In genomic region chr16:64437706-64438329, GRCh38 we compare ENCODE assay signal across 18 cellular contexts.
DNase-seq lines count a peak whose midpoint lies in the region; FAIRE-seq and TF ChIP-seq lines count a peak whose summit lies in the region.
"Had no signal": no experiment of that assay in that cellular context is flagged by ENCODE, and none has a peak within 500 bp of the region (broad histone marks: within the 10 kb centered on the region; RNA-seq: fewer than 3 reads in every experiment).

No MANE protein-coding gene starts in this region.

- H3K9me3 Mint-ChIP-seq in nephron, result peaks cover 13% of the 10 kb centered on the region

- no peaks in the 10 kb centered on the region for H3K27me3 ChIP-seq in bronchial epithelial cell (ENCODE audit: control insufficient read depth, insufficient read depth, low read length)
- H3K27me3 ChIP-seq: spleen had no signal

- no peaks in the 10 kb centered on the region for H3K36me3 Mint-ChIP-seq in nephron (ENCODE audit: low read depth)
- H3K36me3 Mint-ChIP-seq: activated CD8-positive, alpha-beta memory T cell treated with anti-CD3 and anti-CD28 coated beads, Interleukin-2, amount 10 ng/mL, durations not matched to agents 7 days and 5 days had no signal

- peaks cover 10% of the 10 kb centered on the region for H3K4me1 Mint-ChIP-seq in nephron
- H3K4me1 Mint-ChIP-seq: activated CD8-positive, alpha-beta memory T cell treated with anti-CD3 and anti-CD28 coated beads, Interleukin-2, amount 10 ng/mL, durations not matched to agents 7 days and 5 days had no signal

- no peaks in the 10 kb centered on the region for H3K36me3 ChIP-seq in bronchial epithelial cell (ENCODE audit: control insufficient read depth, insufficient read depth, low read length)
- H3K36me3 ChIP-seq: spleen had no signal

- H3K27me3 Mint-ChIP-seq in nephron (ENCODE audit: low read depth), result no peaks in the 10 kb centered on the region
- H3K27me3 Mint-ChIP-seq: activated CD8-positive, alpha-beta memory T cell treated with anti-CD3 and anti-CD28 coated beads, Interleukin-2, amount 10 ng/mL, durations not matched to agents 7 days and 5 days had no signal

- no peak for TF ChIP-seq CTCF in bronchial epithelial cell (IDR thresholded peaks at IDR 0.05; ENCODE audit: insufficient read depth, low read length, severe bottlenecking)
- no peak for TF ChIP-seq CTCF in nephron (IDR thresholded peaks at IDR 0.05; ENCODE audit: unreplicated experiment in 3 of 3)
- no peak for TF ChIP-seq CTCF in GM10266 (IDR thresholded peaks at IDR 0.05; ENCODE audit: control insufficient read depth, insufficient read depth, low read depth, missing control alignments)

- DNase-seq in NCI-H2107 treated with DMSO at 0.1 percent for 48 hours (lab: John Stamatoyannopoulos, UW; ENCODE audit: unreplicated experiment), result peak; percentile 1
- no peak for DNase-seq in NCI-H2107 (lab: John Stamatoyannopoulos, UW)
- DNase-seq in NCI-H510A treated with DMSO at 0.1 percent for 48 hours (lab: John Stamatoyannopoulos, UW), result peak; percentile 70
- peak; percentile 51 for DNase-seq in bronchial epithelial cell (ENCODE audit: low read depth)
- no peak for DNase-seq in GM10266 (ENCODE audit: extremely low spot score)
- DNase-seq in HTR-8/SVneo (ENCODE audit: insufficient read length, low spot score), result no peak
- DNase-seq in NCI-H526 treated with DMSO at 0.1 percent for 48 hours (lab: John Stamatoyannopoulos, UW), result no peak
- DNase-seq: activated CD4-positive, alpha-beta T cell treated with anti-CD3 and anti-CD28 coated beads for 1 hour; activated CD8-positive, alpha-beta memory T cell treated with anti-CD3 and anti-CD28 coated beads, Interleukin-2, amount 10 ng/mL, durations not matched to agents 7 days and 5 days; activated effector memory CD4-positive, alpha-beta T cell treated with anti-CD3 and anti-CD28 coated beads, Interleukin-2, amount 50 U/mL, for 16 hours; aorta; cortex of kidney; NCI-H1048; spleen; stimulated activated naive CD4-positive, alpha-beta T cell treated with Interleukin-2 at 50 U/mL for 16 hours had no signal

- H3K4me3 ChIP-seq in bronchial epithelial cell (ENCODE audit: low read depth, low read length), result no peak overlapping the region
- H3K4me3 ChIP-seq: A549, spleen had no signal

- FAIRE-seq in bronchial epithelial cell (lab: Jason Lieb, UNC), result no peak
- FAIRE-seq in HTR-8/SVneo (lab: Jason Lieb, UNC), result no peak
- FAIRE-seq: A549 had no signal

- H3K27ac Mint-ChIP-seq in nephron, result peak overlapping the region in 2 of 3 experiments; percentile 37 to 43
- H3K27ac Mint-ChIP-seq: activated CD8-positive, alpha-beta memory T cell treated with anti-CD3 and anti-CD28 coated beads, Interleukin-2, amount 10 ng/mL, durations not matched to agents 7 days and 5 days; T-helper 1 cell treated with Interleukin-12 subunit alpha and Interleukin-12 subunit beta and Interleukin-4 antibody, amounts not matched to agents 30 μg/mL and 1 μg/mL, for 36 hours had no signal

- H3K4me3 Mint-ChIP-seq in nephron, result no peak overlapping the region
- H3K4me3 Mint-ChIP-seq: activated CD8-positive, alpha-beta memory T cell treated with anti-CD3 and anti-CD28 coated beads, Interleukin-2, amount 10 ng/mL, durations not matched to agents 7 days and 5 days; T-helper 1 cell treated with Interleukin-12 subunit alpha and Interleukin-12 subunit beta and Interleukin-4 antibody, amounts not matched to agents 30 μg/mL and 1 μg/mL, for 36 hours had no signal

Comparison
In these comparisons a context has a peak if more than half of its experiments do, and no peak if none do; other contexts are left out.
1. DNase-seq: peak in NCI-H2107 treated with DMSO at 0.1 percent for 48 hours (single experiment), NCI-H510A treated with DMSO at 0.1 percent for 48 hours (single experiment) and bronchial epithelial cell (single experiment); none in NCI-H2107 (single experiment), GM10266 (single experiment), HTR-8/SVneo (single experiment) and NCI-H526 treated with DMSO at 0.1 percent for 48 hours (single experiment).